Comparison of ENCODE assay signal across 23 cellular contexts in genomic region chr4:20443406-20443805, GRCh38.
A peak's percentile ranks its signal among the peaks of the same experiment; 100 is the strongest.
DNase-seq lines count a peak whose midpoint lies in the region; ATAC-seq and TF ChIP-seq lines count a peak whose summit lies in the region.
"Had no signal": no experiment of that assay in that cellular context is flagged by ENCODE, and none has a peak within 500 bp of the region (broad histone marks: within the 10 kb centered on the region; RNA-seq: fewer than 3 reads in every experiment).

No MANE protein-coding gene starts in this region.

- in situ Hi-C loops in transverse colon (cut with MboI; ENCODE audit: low pct_ligation_motif_present in 1 of 4, low pct_unique_long_range_greater_than_20kb in 1 of 4, low sequenced_read_pairs in 3 of 4): no loop called here

- no peak overlapping the region for H3K4me3 Mint-ChIP-seq in activated naive CD8-positive, alpha-beta T cell treated with anti-CD3 and anti-CD28 coated beads for 36 hours
- H3K4me3 Mint-ChIP-seq: B cell; CD8-positive, alpha-beta T cell; H9 had no signal

- H3K9me3 ChIP-seq in esophagus muscularis mucosa: no peaks in the 10 kb centered on the region
- no peaks in the 10 kb centered on the region for H3K9me3 ChIP-seq in muscle layer of duodenum (ENCODE audit: control insufficient read depth in 1 of 2, low read length in 2 of 2)
- H3K9me3 ChIP-seq in transverse colon: no peaks in the 10 kb centered on the region
- H3K9me3 ChIP-seq in breast epithelium: no peaks in the 10 kb centered on the region
- H3K9me3 ChIP-seq: Caco-2 had no signal

- peaks cover 2% of the 10 kb centered on the region for H3K27me3 Mint-ChIP-seq in activated naive CD8-positive, alpha-beta T cell treated with anti-CD3 and anti-CD28 coated beads for 36 hours

- TF ChIP-seq CTCF in esophagus muscularis mucosa (IDR thresholded peaks at IDR 0.05): no peak
- no peak for TF ChIP-seq CTCF in transverse colon (IDR thresholded peaks at IDR 0.05)
- no peak for TF ChIP-seq CTCF in breast epithelium (IDR thresholded peaks at IDR 0.05)

- H3K27me3 ChIP-seq in esophagus muscularis mucosa: no peaks in the 10 kb centered on the region
- H3K27me3 ChIP-seq in muscle layer of duodenum (ENCODE audit: low read depth, low read length): no peaks in the 10 kb centered on the region
- H3K27me3 ChIP-seq in transverse colon: no peaks in the 10 kb centered on the region
- H3K27me3 ChIP-seq in breast epithelium: no peaks in the 10 kb centered on the region

- intact Hi-C loops in esophagus muscularis mucosa (cut with DNase I) (no loop called here), transverse colon (cut with DNase I; ENCODE audit: low total_unique reads) (no loop called here), breast epithelium (cut with DNase I; ENCODE audit: low total_unique reads) (no loop called here)

- TF ChIP-seq POLR2A in esophagus muscularis mucosa (IDR thresholded peaks at IDR 0.05; ENCODE audit: low read depth) (no peak), transverse colon (IDR thresholded peaks at IDR 0.05) (no peak), breast epithelium (IDR thresholded peaks at IDR 0.05) (no peak)

- H3K4me1 ChIP-seq in esophagus muscularis mucosa: peaks cover 0 to 68% (median 48%) of the 10 kb centered on the region in 4 donors
- H3K4me1 ChIP-seq in muscle layer of duodenum (ENCODE audit: control insufficient read depth in 1 of 2, insufficient read depth in 2 of 2, low read length in 2 of 2): peaks cover 0 to 10% of the 10 kb centered on the region in 2 donors
- peaks cover 0 to 8% (median 0%) of the 10 kb centered on the region in 4 donors for H3K4me1 ChIP-seq in transverse colon
- no peaks in the 10 kb centered on the region for H3K4me1 ChIP-seq in breast epithelium
- H3K4me1 ChIP-seq: Caco-2 had no signal

- ATAC-seq in HG03565 (IDR thresholded peaks at IDR 0.05; ENCODE audit: unreplicated experiment): no peak
- ATAC-seq: CD8-positive, alpha-beta T cell had no signal

- DNase-seq in M059J (ENCODE audit: low read depth) (peak; percentile 10), esophagus muscularis mucosa (ENCODE audit: extremely low spot score) (no peak), transverse colon (no peak), breast epithelium (ENCODE audit: low spot score in 2 of 2) (no peak)
- DNase-seq in activated naive CD8-positive, alpha-beta T cell treated with anti-CD3 and anti-CD28 coated beads for 36 hours: no peak
- DNase-seq: Caco-2; CD8-positive, alpha-beta T cell; DMS 273 treated with DMSO at 0.1 percent for 48 hours; H9; IMR-90; NCI-H1048; NCI-H1417; NCI-H1694; NCI-H2029 treated with DMSO at 0.1 percent for 48 hours; NCI-H446 treated with DMSO at 0.1 percent for 48 hours; NCI-H526; SHP77 had no signal

- H3K4me3 ChIP-seq in esophagus muscularis mucosa (no peak overlapping the region), muscle layer of duodenum (ENCODE audit: low read depth in 1 of 2, low read length in 2 of 2) (no peak overlapping the region), transverse colon (no peak overlapping the region), breast epithelium (no peak overlapping the region)

- no peaks in the 10 kb centered on the region for H3K36me3 ChIP-seq in esophagus muscularis mucosa
- no peaks in the 10 kb centered on the region for H3K36me3 ChIP-seq in muscle layer of duodenum (ENCODE audit: control insufficient read depth in 1 of 2, insufficient read depth in 2 of 2, low read length in 2 of 2)
- H3K36me3 ChIP-seq in transverse colon: no peaks in the 10 kb centered on the region
- no peaks in the 10 kb centered on the region for H3K36me3 ChIP-seq in breast epithelium

- TF ChIP-seq EP300 in esophagus muscularis mucosa (IDR thresholded peaks at IDR 0.05): no peak
- no peak for TF ChIP-seq EP300 in transverse colon (IDR thresholded peaks at IDR 0.05; ENCODE audit: low read depth)

- H3K27ac Mint-ChIP-seq in activated naive CD8-positive, alpha-beta T cell treated with anti-CD3 and anti-CD28 coated beads for 36 hours: no peak overlapping the region
- H3K27ac Mint-ChIP-seq: B cell; CD8-positive, alpha-beta T cell; H9 had no signal

- no peaks in the 10 kb centered on the region for H3K36me3 Mint-ChIP-seq in activated naive CD8-positive, alpha-beta T cell treated with anti-CD3 and anti-CD28 coated beads for 36 hours
- H3K36me3 Mint-ChIP-seq: CD8-positive, alpha-beta T cell had no signal

- peak overlapping the region in 3 of 4 donors; percentile 5 to 70 (median 30) for H3K27ac ChIP-seq in esophagus muscularis mucosa (replicated peaks in 1 of 4)
- H3K27ac ChIP-seq in muscle layer of duodenum (ENCODE audit: low read length): peak overlapping the region; percentile 81
- peak overlapping the region; percentile 13 to 69 (median 54) for H3K27ac ChIP-seq in transverse colon
- H3K27ac ChIP-seq in breast epithelium: no peak overlapping the region
- H3K27ac ChIP-seq: C4-2B, KMS-11, RWPE1 had no signal

- no peaks in the 10 kb centered on the region for H3K9me3 Mint-ChIP-seq in activated naive CD8-positive, alpha-beta T cell treated with anti-CD3 and anti-CD28 coated beads for 36 hours
- H3K9me3 Mint-ChIP-seq: CD8-positive, alpha-beta T cell; H9 had no signal

- 76% methylated on average over 1 of the region's 1 CpG for WGBS in esophagus muscularis mucosa
- WGBS in transverse colon (ENCODE audit: low coverage in 1 of 2), 2 donors: 67 to 82% methylated on average over 1 of the region's 1 CpG

- H3K4me1 Mint-ChIP-seq in activated naive CD8-positive, alpha-beta T cell treated with anti-CD3 and anti-CD28 coated beads for 36 hours: no peaks in the 10 kb centered on the region
- H3K4me1 Mint-ChIP-seq: B cell, H9 had no signal

Comparison
In these comparisons a context has a peak if more than half of its experiments do, and no peak if none do; other contexts are left out.
1. H3K27ac ChIP-seq: peak in esophagus muscularis mucosa (3 of 4), muscle layer of duodenum (single experiment) and transverse colon (4 of 4); none in breast epithelium (0 of 2).